16 cellular contexts compared by ENCODE assay signal in genomic region chr20:49400410-49400809, GRCh38.
A peak's percentile ranks its signal among the peaks of the same experiment; 100 is the strongest.
DNase-seq lines count a peak whose midpoint lies in the region; ATAC-seq, FAIRE-seq and TF ChIP-seq lines count a peak whose summit lies in the region.
"Had no signal": no experiment of that assay in that cellular context is flagged by ENCODE, and none has a peak within 500 bp of the region (broad histone marks: within the 10 kb centered on the region; RNA-seq: fewer than 3 reads in every experiment).

No MANE protein-coding gene starts in this region.

- no peak overlapping the region for H2BK15ac ChIP-seq in IMR-90 (ENCODE audit: low read depth, low read length)
- H2BK15ac ChIP-seq in H1 (ENCODE audit: low read length): no peak overlapping the region

- intact Hi-C loops in IMR-90 (cut with micrococcal nuclease): no loop called here

- H4K20me1 ChIP-seq in IMR-90 (ENCODE audit: insufficient read depth, low read length) (no peaks in the 10 kb centered on the region), H1 (replicated peaks in 1 of 2; ENCODE audit: control insufficient read depth in 1 of 2, insufficient read depth in 2 of 2, low read length in 2 of 2) (no peaks in the 10 kb centered on the region)

- H2BK12ac ChIP-seq in H1 (ENCODE audit: low read depth, low read length): no peak overlapping the region

- DNase-seq in IMR-90 (peak; percentile 23), H1 (ENCODE audit: low read depth in 1 of 2, low spot score in 2 of 2) (no peak), NCI-H510A treated with DMSO at 0.1 percent for 48 hours (lab: John Stamatoyannopoulos, UW) (no peak), T1000 (lab: John Stamatoyannopoulos, UW) (no peak), GM03348 (ENCODE audit: low spot score) (no peak)
- DNase-seq: activated CD4-positive, alpha-beta T cell treated with anti-CD3 and anti-CD28 coated beads, Interleukin-2, amount 50 U/mL, for 4 hours; AML-193; NCI-H2029 treated with DMSO at 0.1 percent for 48 hours had no signal

- H2AK9ac ChIP-seq in IMR-90 (replicated peaks; ENCODE audit: low read depth, low read length, poor library complexity): no peak overlapping the region

- H4K8ac ChIP-seq in IMR-90 (ENCODE audit: low read depth in 2 of 2, low read length in 2 of 2): no peak overlapping the region
- no peak overlapping the region for H4K8ac ChIP-seq in H1 (ENCODE audit: extremely low read depth, insufficient read depth, low read length)

- H3K56ac ChIP-seq in IMR-90 (ENCODE audit: extremely low read depth, insufficient read depth, low read length): no peak overlapping the region
- H3K56ac ChIP-seq in H1 (replicated peaks; ENCODE audit: insufficient read length, low read depth, low read length): no peak overlapping the region

- H2BK5ac ChIP-seq in IMR-90 (ENCODE audit: low read depth, low read length, poor library complexity, severe bottlenecking): no peak overlapping the region
- H2BK5ac ChIP-seq in H1 (ENCODE audit: low read depth, low read length): no peak overlapping the region

- no peak for TF ChIP-seq POLR2A in IMR-90 (IDR thresholded peaks at IDR 0.05; ENCODE audit: low read depth, low read length)
- no peak for TF ChIP-seq POLR2A in H1 (IDR thresholded peaks at IDR 0.05; ENCODE audit: control extremely low read depth in 1 of 2, low read depth in 2 of 2, low read length in 2 of 2)

- H3K18ac ChIP-seq in IMR-90 (ENCODE audit: low read depth, low read length): no peak overlapping the region
- H3K18ac ChIP-seq in H1 (ENCODE audit: extremely low read depth, low read length): no peak overlapping the region

- no peak overlapping the region for H4K91ac ChIP-seq in IMR-90 (ENCODE audit: insufficient read depth, low read depth, low read length)
- no peak overlapping the region for H4K91ac ChIP-seq in H1 (replicated peaks; ENCODE audit: insufficient read length, low read length)

- POLR2A ChIA-PET in IMR-90 (lab: Charles Lee; ENCODE audit: unreplicated experiment) (interaction anchor here (0.6 kb wide), 1 partner anchor 183 kb away, joined by 7 read pairs; no protein-coding TSS in a partner anchor), H1 (lab: Charles Lee; ENCODE audit: partially characterized antibody) (no interaction called here)

- no peak overlapping the region for H2AK5ac ChIP-seq in IMR-90 (ENCODE audit: low read depth, low read length)
- H2AK5ac ChIP-seq in H1 (ENCODE audit: low read depth, low read length): no peak overlapping the region

- no peak overlapping the region for H3K9ac ChIP-seq in IMR-90 (ENCODE audit: low read depth, low read length)
- H3K9ac ChIP-seq in H1 (replicated peaks in 1 of 4; ENCODE audit: extremely low read depth in 1 of 4, low read depth in 3 of 4, low read length in 3 of 4): no peak overlapping the region
- no peak overlapping the region for H3K9ac ChIP-seq in mucosa of rectum (ENCODE audit: low read depth in 1 of 2, low read length in 2 of 2)

- CTCF ChIA-PET in IMR-90 (lab: Yijun Ruan, JAX) (no interaction called here), H1 (lab: Charles Lee; ENCODE audit: partially characterized antibody) (interaction anchor here (1.3 kb wide), 2 partner anchors 15 to 70 kb away, joined by 3 read pairs; no protein-coding TSS in a partner anchor)

- in situ Hi-C loops in IMR-90 (cut with MboI; ENCODE audit: low sequenced_read_pairs): no loop called here

- H3K4me2 ChIP-seq in IMR-90 (ENCODE audit: low read depth, low read length): peak overlapping the region; percentile 42; the same call in 1 of the 2 replicates
- H3K4me2 ChIP-seq in H1 (ENCODE audit: insufficient read depth in 1 of 2, low read depth in 2 of 2, low read length in 2 of 2): no peak overlapping the region
- H3K4me2 ChIP-seq: hepatocyte, smooth muscle cell had no signal

- no peaks in the 10 kb centered on the region for H3K36me3 ChIP-seq in IMR-90 (ENCODE audit: control insufficient read depth, insufficient read depth, low read length)
- no peaks in the 10 kb centered on the region for H3K36me3 ChIP-seq in H1 (ENCODE audit: control insufficient read depth in 2 of 4, insufficient read depth in 4 of 4, low read length in 3 of 4)
- H3K36me3 ChIP-seq in mucosa of rectum (ENCODE audit: control insufficient read depth in 2 of 2, insufficient read depth in 2 of 2, low read length in 2 of 2): no peaks in the 10 kb centered on the region

- WGBS in IMR-90 (ENCODE audit: extremely low coverage in 2 of 2, insufficient read length in 1 of 2), 2 experiments: no CpG with 5 or more reads among the region's 7 CpGs
- 84% methylated on average over 7 of the region's 7 CpGs; no CpG with 5 or more reads in 1 of the 2 experiments for WGBS in H1 (ENCODE audit: extremely low coverage in 1 of 2, insufficient coverage in 1 of 2, insufficient read length in 1 of 2, insufficient replicate concordance in 2 of 2, low coverage in 1 of 2, low lambda C conversion rate in 2 of 2, missing lambda C conversion rate in 1 of 2), 2 experiments

- TF ChIP-seq EP300 in H1 (IDR thresholded peaks at IDR 0.05; ENCODE audit: borderline replicate concordance in 1 of 2, low read depth in 2 of 2, low read length in 2 of 2): no peak

- no peaks in the 10 kb centered on the region for H3K23me2 ChIP-seq in H1 (ENCODE audit: low read depth, low read length)

- H3K4me3 ChIP-seq in IMR-90 (ENCODE audit: insufficient read depth, low read depth, low read length) (no peak overlapping the region), H1 (ENCODE audit: extremely low read depth in 1 of 4, insufficient read depth in 2 of 4, low read depth in 3 of 4, low read length in 4 of 4) (no peak overlapping the region), mucosa of rectum (ENCODE audit: low read length in 2 of 2) (no peak overlapping the region)
- H3K4me3 ChIP-seq: hepatocyte, smooth muscle cell had no signal

- no peak for TF ChIP-seq RAD21 in IMR-90 (IDR thresholded peaks at IDR 0.05; ENCODE audit: low read length)
- TF ChIP-seq RAD21 in H1 (IDR thresholded peaks at IDR 0.05 in 1 of 2, conservative IDR thresholded peaks at IDR 0.05 in 1 of 2; ENCODE audit: low read depth in 2 of 2, low read length in 2 of 2): no peak

- H3K27ac ChIP-seq in IMR-90 (ENCODE audit: insufficient read depth, low read length) (no peak overlapping the region), H1 (ENCODE audit: low read depth, low read length) (no peak overlapping the region), mucosa of rectum (ENCODE audit: low read depth in 2 of 2, low read length in 2 of 2) (peak overlapping the region; percentile 4 to 32), temporal lobe (ENCODE audit: low read depth, low read length) (peak overlapping the region; percentile 44)
- H3K27ac ChIP-seq: hepatocyte had no signal

- H3K79me2 ChIP-seq in H1 (ENCODE audit: control insufficient read depth in 1 of 2, insufficient read depth in 2 of 2, low read length in 2 of 2): no peaks in the 10 kb centered on the region
- H3K79me2 ChIP-seq: hepatocyte had no signal

- H4K5ac ChIP-seq in IMR-90 (ENCODE audit: low read depth, low read length): no peak overlapping the region; the same call in 1 of the 2 replicates
- H4K5ac ChIP-seq in H1 (ENCODE audit: insufficient read length, low read depth, low read length): no peak overlapping the region

- H3K9me1 ChIP-seq in IMR-90 (ENCODE audit: insufficient read depth, low read length): 0 out of 2 replicates have a peak, but pooled peaks cover 2% of the 10 kb centered on the region

- H3K14ac ChIP-seq in IMR-90 (replicated peaks; ENCODE audit: low read depth, low read length): no peak overlapping the region
- no peak overlapping the region for H3K14ac ChIP-seq in H1 (ENCODE audit: insufficient read length)

- ATAC-seq in IMR-90 (ENCODE audit: low read depth) (peak; percentile 59), esophagus mucosa (no peak)
- ATAC-seq: natural killer cell treated with Interleukin-12 subunit alpha and Interleukin-12 subunit beta and Interleukin-15 and Interleukin-18, amount 100 ng/mL, for 72 hours had no signal

- BruUV-seq in IMR-90 (replicated peaks; lab: Mats Ljungman, UMichigan): no TSS peak

- no peak overlapping the region for H2AFZ ChIP-seq in IMR-90 (replicated peaks; ENCODE audit: low read length, poor library complexity)
- no peak overlapping the region for H2AFZ ChIP-seq in H1 (ENCODE audit: low read length)
- H2AFZ ChIP-seq: hepatocyte had no signal

- H3K79me1 ChIP-seq in IMR-90 (ENCODE audit: low read depth in 1 of 2, low read length in 2 of 2) (no peaks in the 10 kb centered on the region), H1 (ENCODE audit: low read depth, low read length) (no peaks in the 10 kb centered on the region)

- H3K4me1 ChIP-seq in IMR-90 (ENCODE audit: control insufficient read depth, insufficient read depth, low read length): peaks cover 3% of the 10 kb centered on the region
- H3K4me1 ChIP-seq in H1 (replicated peaks in 1 of 4; ENCODE audit: control insufficient read depth in 3 of 4, insufficient read depth in 4 of 4, low read length in 3 of 4): peaks cover 0 to 6% (median 0%) of the 10 kb centered on the region in 4 experiments; a peak in 2 of 7 replicates
- H3K4me1 ChIP-seq in mucosa of rectum (ENCODE audit: control insufficient read depth in 2 of 2, insufficient read depth in 2 of 2, low read length in 2 of 2): no peaks in the 10 kb centered on the region

- no peak overlapping the region for H2BK120ac ChIP-seq in IMR-90 (ENCODE audit: low read depth, low read length)
- no peak overlapping the region for H2BK120ac ChIP-seq in H1 (replicated peaks; ENCODE audit: low read depth, low read length)

- H3K4ac ChIP-seq in IMR-90 (ENCODE audit: low read depth, low read length): no peak overlapping the region
- H3K4ac ChIP-seq in H1 (replicated peaks; ENCODE audit: insufficient read length, low read depth, low read length): no peak overlapping the region

- H3K27me3 ChIP-seq in IMR-90 (ENCODE audit: control insufficient read depth, insufficient read depth, low read length) (peaks cover 21% of the 10 kb centered on the region), H1 (replicated peaks in 1 of 4; ENCODE audit: control insufficient read depth in 3 of 4, extremely low read depth in 1 of 4, insufficient read depth in 3 of 4, low read length in 3 of 4) (no peaks in the 10 kb centered on the region; a peak in 1 of 7 replicates), mucosa of rectum (ENCODE audit: control insufficient read depth in 2 of 2, insufficient read depth in 2 of 2, low read length in 2 of 2) (no peaks in the 10 kb centered on the region)
- H3K27me3 ChIP-seq: hepatocyte had no signal

- H2BK20ac ChIP-seq in IMR-90 (ENCODE audit: low read depth, low read length): no peak overlapping the region
- peak overlapping the region; percentile 50; the same call in 1 of the 2 replicates for H2BK20ac ChIP-seq in H1 (ENCODE audit: low read length)

- no peak for FAIRE-seq in H1 (lab: Jason Lieb, UNC)
- FAIRE-seq: bronchial epithelial cell, endometrium had no signal

- TF ChIP-seq CTCF in IMR-90 (conservative IDR thresholded peaks at IDR 0.05; ENCODE audit: low read depth, low read length) (no peak), H1 (IDR thresholded peaks at IDR 0.05; ENCODE audit: control extremely low read depth in 1 of 3, insufficient read depth in 1 of 3, low read depth in 1 of 3, low read length in 3 of 3) (no peak)

- H3K23ac ChIP-seq in IMR-90 (ENCODE audit: low read depth, low read length): no peak overlapping the region
- H3K23ac ChIP-seq in H1 (ENCODE audit: insufficient read length): no peak overlapping the region

- dilution Hi-C loops in IMR-90 (cut with HindIII; ENCODE audit: low sequenced_read_pairs, unreplicated experiment): no loop called here

- peaks cover 1% of the 10 kb centered on the region; the same call in 1 of the 2 replicates for H3K9me3 ChIP-seq in IMR-90 (ENCODE audit: control insufficient read depth, insufficient read depth, low read length)
- no peaks in the 10 kb centered on the region for H3K9me3 ChIP-seq in H1 (ENCODE audit: insufficient read depth in 2 of 2, low read depth in 1 of 2, low read length in 1 of 2)
- no peaks in the 10 kb centered on the region for H3K9me3 ChIP-seq in mucosa of rectum (ENCODE audit: control insufficient read depth in 2 of 2, low read length in 2 of 2)

Comparison
In these comparisons a context has a peak if more than half of its experiments do, and no peak if none do; other contexts are left out.
1. H3K27ac ChIP-seq: peak in mucosa of rectum (2 of 2) and temporal lobe (single experiment); none in IMR-90 (single experiment) and H1 (single experiment).